8 cellular contexts compared by ENCODE assay signal in genomic region chr4:182809417-182810102, GRCh38.
A peak's percentile ranks its signal among the peaks of the same experiment; 100 is the strongest.
DNase-seq lines count a peak whose midpoint lies in the region; ATAC-seq lines count a peak whose summit lies in the region.

No MANE protein-coding gene starts in this region.

- H3K4me1 Mint-ChIP-seq in CD8-positive, alpha-beta memory T cell: peaks cover 6 to 24% (median 11%) of the 10 kb centered on the region in 3 donors
- H3K4me1 Mint-ChIP-seq in activated naive CD8-positive, alpha-beta T cell treated with anti-CD3 and anti-CD28 coated beads, Interleukin-2, amount 10 ng/mL, durations not matched to agents 7 days and 5 days: peaks cover 15% of the 10 kb centered on the region

- peaks cover 0 to 14% (median 1%) of the 10 kb centered on the region in 3 donors for H3K36me3 Mint-ChIP-seq in CD8-positive, alpha-beta memory T cell
- H3K36me3 Mint-ChIP-seq in activated naive CD8-positive, alpha-beta T cell treated with anti-CD3 and anti-CD28 coated beads, Interleukin-2, amount 10 ng/mL, durations not matched to agents 7 days and 5 days: peaks cover 2% of the 10 kb centered on the region

- peak overlapping the region in 1 of 8 donors; percentile 69 for H3K27ac Mint-ChIP-seq in CD8-positive, alpha-beta memory T cell
- H3K27ac Mint-ChIP-seq in activated naive CD8-positive, alpha-beta T cell treated with anti-CD3 and anti-CD28 coated beads, Interleukin-2, amount 10 ng/mL, durations not matched to agents 7 days and 5 days: peak overlapping the region; percentile 85

- peak; percentile 26 for ATAC-seq in GM19372 (IDR thresholded peaks at IDR 0.05; ENCODE audit: low read depth, unreplicated experiment)
- ATAC-seq in HG03280 (IDR thresholded peaks at IDR 0.05; ENCODE audit: unreplicated experiment): peak; percentile 27
- ATAC-seq in activated naive CD8-positive, alpha-beta T cell treated with anti-CD3 and anti-CD28 coated beads, Interleukin-2, amount 10 ng/mL, durations not matched to agents 7 days and 5 days (ENCODE audit: low read depth): peak; percentile 32

- DNase-seq in CD8-positive, alpha-beta memory T cell: peak in 1 of 5 donors; percentile 13
- DNase-seq in activated naive CD8-positive, alpha-beta T cell treated with anti-CD3 and anti-CD28 coated beads, Interleukin-2, amount 10 ng/mL, durations not matched to agents 7 days and 5 days: no peak
- DNase-seq in ecto neural progenitor cell (ENCODE audit: low spot score) (no peak), EL (no peak), amygdala (lab: John Stamatoyannopoulos, UW) (no peak), putamen (ENCODE audit: low spot score) (no peak)

- peaks cover 19% of the 10 kb centered on the region for H3K4me1 ChIP-seq in CD8-positive, alpha-beta memory T cell (ENCODE audit: insufficient read depth, low read length)

- H3K9me3 ChIP-seq in CD8-positive, alpha-beta memory T cell (ENCODE audit: low read length): no peaks in the 10 kb centered on the region

- H3K4me3 ChIP-seq in CD8-positive, alpha-beta memory T cell (ENCODE audit: low read length): no peak overlapping the region

- POLR2A ChIA-PET in CD8-positive, alpha-beta memory T cell (lab: Charles Lee): no interaction called here
- POLR2A ChIA-PET in activated naive CD8-positive, alpha-beta T cell treated with anti-CD3 and anti-CD28 coated beads, Interleukin-2, amount 10 ng/mL, durations not matched to agents 7 days and 5 days (lab: Charles Lee): interaction anchor here (1.0 kb wide), 1 partner anchor 360 kb away, joined by 3 read pairs; no protein-coding TSS in a partner anchor

- H3K27ac ChIP-seq in CD8-positive, alpha-beta memory T cell (ENCODE audit: low read depth, low read length): no peak overlapping the region

- peaks cover 4 to 7% of the 10 kb centered on the region in 2 donors for H3K27me3 Mint-ChIP-seq in CD8-positive, alpha-beta memory T cell
- peaks cover 6% of the 10 kb centered on the region for H3K27me3 Mint-ChIP-seq in activated naive CD8-positive, alpha-beta T cell treated with anti-CD3 and anti-CD28 coated beads, Interleukin-2, amount 10 ng/mL, durations not matched to agents 7 days and 5 days

- no peaks in the 10 kb centered on the region for H3K27me3 ChIP-seq in CD8-positive, alpha-beta memory T cell (ENCODE audit: insufficient read depth, low read length, poor library complexity, severe bottlenecking)

- H3K4me3 Mint-ChIP-seq in CD8-positive, alpha-beta memory T cell: peak overlapping the region in 5 of 7 donors; percentile 18 to 79 (median 54)
- H3K4me3 Mint-ChIP-seq in activated naive CD8-positive, alpha-beta T cell treated with anti-CD3 and anti-CD28 coated beads, Interleukin-2, amount 10 ng/mL, durations not matched to agents 7 days and 5 days: peak overlapping the region; percentile 62

- peaks cover 6 to 26% (median 10%) of the 10 kb centered on the region in 5 donors for H3K9me3 Mint-ChIP-seq in CD8-positive, alpha-beta memory T cell
- H3K9me3 Mint-ChIP-seq in activated naive CD8-positive, alpha-beta T cell treated with anti-CD3 and anti-CD28 coated beads, Interleukin-2, amount 10 ng/mL, durations not matched to agents 7 days and 5 days: peaks cover 23% of the 10 kb centered on the region

- H3K36me3 ChIP-seq in CD8-positive, alpha-beta memory T cell (ENCODE audit: insufficient read depth, low read length): no peaks in the 10 kb centered on the region

- CTCF ChIA-PET in CD8-positive, alpha-beta memory T cell (lab: Charles Lee): no interaction called here
